18 cellular contexts compared by ENCODE assay signal in genomic region chr7:30543815-30544525, GRCh38. TPM values are rescaled to one million over a fixed set of nuclear protein-coding genes. Genes with fewer than 3 reads are reported as not detected.
DNase-seq lines count a peak whose midpoint lies in the region; ATAC-seq lines count a peak whose summit lies in the region.
"Had no signal": no experiment of that assay in that cellular context is flagged by ENCODE, and none has a peak within 500 bp of the region (broad histone marks: within the 10 kb centered on the region; RNA-seq: fewer than 3 reads in every experiment).

No MANE protein-coding gene starts in this region.

- DNase-seq in activated naive CD8-positive, alpha-beta T cell treated with anti-CD3 and anti-CD28 coated beads, Interleukin-2, amount 50 U/mL, for 24 hours: no peak
- no peak for DNase-seq in activated naive CD8-positive, alpha-beta T cell treated with anti-CD3 and anti-CD28 coated beads for 36 hours
- DNase-seq in SW480 (ENCODE audit: low spot score): peak; percentile 53
- peak; percentile 71 for DNase-seq in foreskin melanocyte
- no peak for DNase-seq in stimulated activated effector memory CD8-positive, alpha-beta T cell treated with anti-CD3 and anti-CD28 coated beads, Interleukin-12 subunit alpha, Interleukin-12 subunit beta, amount 100 ng/mL, for 72 hours (ENCODE audit: low spot score in 2 of 2)
- no peak for DNase-seq in T-helper 9 cell
- DNase-seq in DMS114 treated with DMSO at 0.1 percent for 48 hours (lab: John Stamatoyannopoulos, UW; ENCODE audit: unreplicated experiment): no peak
- no peak for DNase-seq in AG08395 (ENCODE audit: low spot score)
- DNase-seq: AML-193, Caco-2, DMS79 treated with DMSO at 0.1 percent for 48 hours, GF-D8, HCEC 1CT, NCI-H1092, NCI-H2107, NCI-H345, NCI-H774 had no signal

- no peak overlapping the region for H3K4me3 Mint-ChIP-seq in activated naive CD8-positive, alpha-beta T cell treated with anti-CD3 and anti-CD28 coated beads, Interleukin-2, amount 50 U/mL, for 24 hours
- H3K4me3 Mint-ChIP-seq in activated naive CD8-positive, alpha-beta T cell treated with anti-CD3 and anti-CD28 coated beads for 36 hours: no peak overlapping the region
- H3K4me3 Mint-ChIP-seq in stimulated activated effector memory CD8-positive, alpha-beta T cell treated with anti-CD3 and anti-CD28 coated beads, Interleukin-12 subunit alpha, Interleukin-12 subunit beta, amount 100 ng/mL, for 72 hours: no peak overlapping the region

- H3K27me3 Mint-ChIP-seq in activated naive CD8-positive, alpha-beta T cell treated with anti-CD3 and anti-CD28 coated beads, Interleukin-2, amount 50 U/mL, for 24 hours: no peaks in the 10 kb centered on the region
- H3K27me3 Mint-ChIP-seq in activated naive CD8-positive, alpha-beta T cell treated with anti-CD3 and anti-CD28 coated beads for 36 hours: no peaks in the 10 kb centered on the region

- peak; percentile 63 for ATAC-seq in activated naive CD8-positive, alpha-beta T cell treated with anti-CD3 and anti-CD28 coated beads, Interleukin-2, amount 50 U/mL, for 24 hours
- ATAC-seq in stimulated activated effector memory CD8-positive, alpha-beta T cell treated with anti-CD3 and anti-CD28 coated beads, Interleukin-12 subunit alpha, Interleukin-12 subunit beta, amount 100 ng/mL, for 72 hours: peak; percentile 45
- ATAC-seq: Right ventricle myocardium inferior had no signal

- no peaks in the 10 kb centered on the region for H3K9me3 Mint-ChIP-seq in activated naive CD8-positive, alpha-beta T cell treated with anti-CD3 and anti-CD28 coated beads, Interleukin-2, amount 50 U/mL, for 24 hours
- H3K9me3 Mint-ChIP-seq in activated naive CD8-positive, alpha-beta T cell treated with anti-CD3 and anti-CD28 coated beads for 36 hours: no peaks in the 10 kb centered on the region
- H3K9me3 Mint-ChIP-seq in stimulated activated effector memory CD8-positive, alpha-beta T cell treated with anti-CD3 and anti-CD28 coated beads, Interleukin-12 subunit alpha, Interleukin-12 subunit beta, amount 100 ng/mL, for 72 hours: no peaks in the 10 kb centered on the region

- H3K4me1 Mint-ChIP-seq in activated naive CD8-positive, alpha-beta T cell treated with anti-CD3 and anti-CD28 coated beads, Interleukin-2, amount 50 U/mL, for 24 hours: peaks cover 2% of the 10 kb centered on the region
- H3K4me1 Mint-ChIP-seq in activated naive CD8-positive, alpha-beta T cell treated with anti-CD3 and anti-CD28 coated beads for 36 hours: peaks cover 5% of the 10 kb centered on the region
- peaks cover 6% of the 10 kb centered on the region for H3K4me1 Mint-ChIP-seq in stimulated activated effector memory CD8-positive, alpha-beta T cell treated with anti-CD3 and anti-CD28 coated beads, Interleukin-12 subunit alpha, Interleukin-12 subunit beta, amount 100 ng/mL, for 72 hours

- peaks cover 9% of the 10 kb centered on the region for H3K36me3 Mint-ChIP-seq in activated naive CD8-positive, alpha-beta T cell treated with anti-CD3 and anti-CD28 coated beads, Interleukin-2, amount 50 U/mL, for 24 hours (ENCODE audit: low read depth)
- peaks cover 17% of the 10 kb centered on the region for H3K36me3 Mint-ChIP-seq in activated naive CD8-positive, alpha-beta T cell treated with anti-CD3 and anti-CD28 coated beads for 36 hours
- H3K36me3 Mint-ChIP-seq in stimulated activated effector memory CD8-positive, alpha-beta T cell treated with anti-CD3 and anti-CD28 coated beads, Interleukin-12 subunit alpha, Interleukin-12 subunit beta, amount 100 ng/mL, for 72 hours: peaks cover 6% of the 10 kb centered on the region

- H3K27ac Mint-ChIP-seq in activated naive CD8-positive, alpha-beta T cell treated with anti-CD3 and anti-CD28 coated beads, Interleukin-2, amount 50 U/mL, for 24 hours: peak overlapping the region; percentile 5
- no peak overlapping the region for H3K27ac Mint-ChIP-seq in activated naive CD8-positive, alpha-beta T cell treated with anti-CD3 and anti-CD28 coated beads for 36 hours
- no peak overlapping the region for H3K27ac Mint-ChIP-seq in stimulated activated effector memory CD8-positive, alpha-beta T cell treated with anti-CD3 and anti-CD28 coated beads, Interleukin-12 subunit alpha, Interleukin-12 subunit beta, amount 100 ng/mL, for 72 hours

RNA-seq across cellular contexts. Expression of gene GGCT, which starts 39.3 kb away (rescaled TPM):
- 10 to 100 TPM; 91.4 to 93.3 TPM for total RNA-seq in activated naive CD8-positive, alpha-beta T cell treated with anti-CD3 and anti-CD28 coated beads for 36 hours

RNA-seq across cellular contexts. Expression of gene GARS1, which starts 50.7 kb away (rescaled TPM):
- 100 to 1,000 TPM; 366 to 384 TPM for total RNA-seq in activated naive CD8-positive, alpha-beta T cell treated with anti-CD3 and anti-CD28 coated beads for 36 hours

Comparison
In these comparisons a context has a peak if more than half of its experiments do, and no peak if none do; other contexts are left out.
1. DNase-seq: peak in SW480 (single experiment) and foreskin melanocyte (single experiment); none in activated naive CD8-positive, alpha-beta T cell treated with anti-CD3 and anti-CD28 coated beads, Interleukin-2, amount 50 U/mL, for 24 hours (single experiment), activated naive CD8-positive, alpha-beta T cell treated with anti-CD3 and anti-CD28 coated beads for 36 hours (single experiment), stimulated activated effector memory CD8-positive, alpha-beta T cell treated with anti-CD3 and anti-CD28 coated beads, Interleukin-12 subunit alpha, Interleukin-12 subunit beta, amount 100 ng/mL, for 72 hours (0 of 2), T-helper 9 cell (single experiment), DMS114 treated with DMSO at 0.1 percent for 48 hours (single experiment) and AG08395 (single experiment).